Comparison of ENCODE assay signal across 23 cellular contexts in the genomic region with DNA sequence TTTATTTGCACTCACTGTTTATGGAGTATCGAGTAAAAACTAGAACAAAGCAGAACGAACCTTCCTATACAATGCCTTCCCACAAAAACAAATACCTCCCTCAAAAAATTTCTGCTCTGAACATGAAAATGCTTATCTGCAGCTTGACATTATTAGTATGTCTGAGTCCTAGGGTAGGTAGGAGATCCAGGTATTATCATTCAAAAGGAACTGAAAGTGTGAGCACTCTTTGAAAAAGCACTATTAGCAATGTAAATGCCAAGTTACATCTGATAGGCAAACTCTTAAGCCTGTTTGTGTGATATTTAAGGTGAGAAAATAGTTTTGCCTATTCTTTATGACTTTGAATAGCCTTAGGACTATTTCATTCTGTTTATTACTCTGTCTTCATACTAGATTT. TPM values are rescaled to one million over a fixed set of nuclear protein-coding genes. Genes with fewer than 3 reads are reported as not detected.
DNase-seq lines count a peak whose midpoint lies in the region; ATAC-seq and TF ChIP-seq lines count a peak whose summit lies in the region.
"Had no signal": no experiment of that assay in that cellular context is flagged by ENCODE, and none has a peak within 500 bp of the region (broad histone marks: within the 10 kb centered on the region; RNA-seq: fewer than 3 reads in every experiment).

No MANE protein-coding gene starts in this region.

- no peak overlapping the region for H3K4me3 Mint-ChIP-seq in osteocyte (ENCODE audit: unreplicated experiment)
- H3K4me3 Mint-ChIP-seq in activated T-cell treated with anti-CD3 and anti-CD28 coated beads, Interleukin-2, amount 50 U/mL, for 24 hours, result no peak overlapping the region
- H3K4me3 Mint-ChIP-seq: B cell; CD8-positive, alpha-beta T cell; IgD-negative memory B cell had no signal

- peaks cover 17% of the 10 kb centered on the region for H3K4me1 Mint-ChIP-seq in osteocyte (ENCODE audit: unreplicated experiment)
- H3K4me1 Mint-ChIP-seq in activated T-cell treated with anti-CD3 and anti-CD28 coated beads, Interleukin-2, amount 50 U/mL, for 24 hours (ENCODE audit: low read depth), result peaks cover 2% of the 10 kb centered on the region

- H3K36me3 Mint-ChIP-seq in osteocyte (ENCODE audit: unreplicated experiment), result peaks cover 10% of the 10 kb centered on the region
- peaks cover 2% of the 10 kb centered on the region for H3K36me3 Mint-ChIP-seq in activated T-cell treated with anti-CD3 and anti-CD28 coated beads, Interleukin-2, amount 50 U/mL, for 24 hours (ENCODE audit: low read depth)

- H3K27me3 ChIP-seq in H7 (ENCODE audit: control insufficient read depth, insufficient read depth, low read length) (no peaks in the 10 kb centered on the region), iPS-18a (ENCODE audit: control insufficient read depth, insufficient read depth, low read length) (no peaks in the 10 kb centered on the region)

- no peak for ATAC-seq in GM21619 (IDR thresholded peaks at IDR 0.05; ENCODE audit: unreplicated experiment)
- ATAC-seq in omental fat pad (ENCODE audit: low FRiP score), result no peak
- ATAC-seq: CD8-positive, alpha-beta T cell; Panc1 had no signal

- H3K27ac ChIP-seq in SK-N-MC (peak overlapping the region; percentile 47), iPS-18a (ENCODE audit: low read length) (no peak overlapping the region)
- H3K27ac ChIP-seq: C4-2B, KMS-11, RWPE1 had no signal

- H3K27ac Mint-ChIP-seq in osteocyte (ENCODE audit: unreplicated experiment), result peak overlapping the region; percentile 6
- H3K27ac Mint-ChIP-seq in activated T-cell treated with anti-CD3 and anti-CD28 coated beads, Interleukin-2, amount 50 U/mL, for 24 hours, result no peak overlapping the region
- H3K27ac Mint-ChIP-seq: B cell; CD8-positive, alpha-beta T cell; IgD-negative memory B cell had no signal

- no peaks in the 10 kb centered on the region for H3K27me3 Mint-ChIP-seq in osteocyte (ENCODE audit: unreplicated experiment)
- H3K27me3 Mint-ChIP-seq in activated T-cell treated with anti-CD3 and anti-CD28 coated beads, Interleukin-2, amount 50 U/mL, for 24 hours, result no peaks in the 10 kb centered on the region
- H3K27me3 Mint-ChIP-seq: B cell, IgD-negative memory B cell had no signal

- H3K4me1 ChIP-seq in iPS-18a (ENCODE audit: control insufficient read depth, low read depth, low read length), result peaks cover 12% of the 10 kb centered on the region
- H3K4me1 ChIP-seq: Caco-2 had no signal

- H3K4me3 ChIP-seq in H7 (ENCODE audit: insufficient read depth, low read depth, low read length) (no peak overlapping the region), SK-N-MC (no peak overlapping the region), iPS-18a (ENCODE audit: low read length) (peak overlapping the region; percentile 37)

- no peaks in the 10 kb centered on the region for H3K9me3 ChIP-seq in SK-N-MC (ENCODE audit: low read depth, low read length)
- no peaks in the 10 kb centered on the region for H3K9me3 ChIP-seq in iPS-18a (ENCODE audit: control insufficient read depth, low read depth, low read length)
- H3K9me3 ChIP-seq: Caco-2 had no signal

- H3K9ac ChIP-seq in SK-N-MC (ENCODE audit: insufficient read length), result no peak overlapping the region
- no peak overlapping the region for H3K9ac ChIP-seq in iPS-18a (ENCODE audit: low read length)
- H3K9ac ChIP-seq: KMS-11 had no signal

- H3K9me3 Mint-ChIP-seq in osteocyte (ENCODE audit: unreplicated experiment), result no peaks in the 10 kb centered on the region
- H3K9me3 Mint-ChIP-seq in activated T-cell treated with anti-CD3 and anti-CD28 coated beads, Interleukin-2, amount 50 U/mL, for 24 hours, result no peaks in the 10 kb centered on the region
- H3K9me3 Mint-ChIP-seq: CD8-positive, alpha-beta T cell; IgD-negative memory B cell had no signal

- no peak for TF ChIP-seq CTCF in osteocyte (IDR thresholded peaks at IDR 0.05)
- no peak for TF ChIP-seq CTCF in omental fat pad (IDR thresholded peaks at IDR 0.05)

- peak; percentile 34 for DNase-seq in H7
- DNase-seq in SK-N-MC (ENCODE audit: low read depth, low spot score), result no peak
- DNase-seq in osteocyte (ENCODE audit: extremely low spot score, unreplicated experiment), result no peak
- DNase-seq in NK-92 treated with Interleukin-12 subunit alpha and Interleukin-12 subunit beta, amount 100 ng/mL, for 24 hours (lab: John Stamatoyannopoulos, UW), result no peak
- no peak for DNase-seq in omental fat pad (ENCODE audit: low spot score)
- no peak for DNase-seq in activated T-cell treated with anti-CD3 and anti-CD28 coated beads, Interleukin-2, amount 50 U/mL, for 24 hours
- DNase-seq: Caco-2; CD8-positive, alpha-beta T cell; NCI-H1048; NCI-H1417 treated with DMSO at 0.1 percent for 48 hours; NCI-H187 treated with DMSO at 0.1 percent for 48 hours; NCI-H2171 treated with DMSO at 0.1 percent for 48 hours; NCI-H446; NCI-H526; SHP77 had no signal

- H3K36me3 ChIP-seq in H7 (replicated peaks; ENCODE audit: control insufficient read depth, insufficient read depth, low read length) (no peaks in the 10 kb centered on the region), SK-N-MC (ENCODE audit: insufficient read depth, low read length) (peaks cover 17% of the 10 kb centered on the region), iPS-18a (ENCODE audit: control insufficient read depth, low read depth, low read length) (no peaks in the 10 kb centered on the region)

RNA-seq across cellular contexts. Expression of gene ZSWIM6, which starts 47.6 kb away (rescaled TPM):
- 9.1 and 12.2 TPM in 2 replicates for total RNA-seq in H7 (2014; rRNA removed; shearing (Covaris generic))
- total RNA-seq in osteocyte, result 20.6 and 20.7 TPM in 2 replicates
- total RNA-seq in omental fat pad, result 10 to 100 TPM in 3 of 4 donors, 1 to 10 TPM in 1; 9.7 to 31.1 (median 18.6) TPM
